Comparison of ENCODE assay signal across 33 cellular contexts in the genomic region with DNA sequence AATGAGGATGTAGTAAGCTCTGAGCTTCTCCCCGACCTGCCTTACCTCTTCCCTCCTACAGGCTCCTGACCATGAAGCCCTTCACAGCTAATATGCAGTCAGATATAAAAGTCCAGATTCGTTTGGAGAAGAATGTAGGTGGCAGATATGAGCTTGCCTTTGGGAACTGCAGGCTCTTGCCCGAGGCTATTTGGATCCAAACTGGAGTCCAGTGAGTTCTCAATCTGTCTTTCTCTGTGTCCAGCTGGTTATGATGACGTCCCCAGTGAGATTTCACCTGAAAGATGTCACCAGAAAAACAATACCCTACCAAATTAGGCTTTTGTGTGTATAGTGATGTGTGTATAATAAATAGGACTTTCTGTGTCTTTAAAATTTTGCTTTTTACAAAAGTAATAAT. TPM values are rescaled to one million over a fixed set of nuclear protein-coding genes. Genes with fewer than 3 reads are reported as not detected.
"Had no signal": no experiment of that assay in that cellular context is flagged by ENCODE, and none has a peak within 500 bp of the region (broad histone marks: within the 10 kb centered on the region; RNA-seq: fewer than 3 reads in every experiment).

No MANE protein-coding gene starts in this region.

- H3K36me3 Mint-ChIP-seq: mesothelial cell of epicardium, naive B cell had no signal

- H3K9me3 ChIP-seq: colonic mucosa, esophagus squamous epithelium, gastrocnemius medialis, heart right ventricle, left lung, lower lobe of right lung, mucosa of descending colon had no signal

- H3K27me3 ChIP-seq: colonic mucosa, gastrocnemius medialis had no signal

- H3K4me1 ChIP-seq: colonic mucosa, esophagus squamous epithelium, gastrocnemius medialis, heart right ventricle, left lung, lower lobe of right lung had no signal

- H3K36me3 ChIP-seq: colonic mucosa, esophagus squamous epithelium, gastrocnemius medialis, heart right ventricle, left lung, lower lobe of right lung had no signal

- H3K9me3 Mint-ChIP-seq: dendritic cell treated with granulocyte-macrophage colony-stimulating factor and Interleukin-4, amounts not matched to agents 40 ng/mL and 50 ng/mL, for 4 days; effector memory CD8-positive, alpha-beta T cell; endodermal cell; mesothelial cell of epicardium had no signal

- DNase-seq: colonic mucosa; cortex of kidney; effector CD8-positive, alpha-beta T cell; effector memory CD8-positive, alpha-beta T cell; endodermal cell; erythroblast; esophagus squamous epithelium; foreskin fibroblast; foreskin melanocyte; gastrocnemius medialis; glutamatergic neuron; head of caudate nucleus; heart right ventricle; hippocampal formation; left cardiac atrium; left lung; left ventricle myocardium superior; lower lobe of right lung; mesenchymal stem cell; mucosa of descending colon; naive B cell had no signal

- ATAC-seq: effector memory CD8-positive, alpha-beta T cell; esophagus mucosa; gastrocnemius medialis; heart right ventricle; left cardiac atrium; left lung; left ventricle myocardium superior; lower lobe of right lung; mucosa of descending colon had no signal

- H3K4me3 Mint-ChIP-seq: dendritic cell treated with granulocyte-macrophage colony-stimulating factor and Interleukin-4, amounts not matched to agents 40 ng/mL and 50 ng/mL, for 4 days; effector memory CD8-positive, alpha-beta T cell; endodermal cell; mesothelial cell of epicardium; naive B cell had no signal

- H3K4me3 ChIP-seq: colonic mucosa, esophagus squamous epithelium, gastrocnemius medialis, heart right ventricle, left lung, lower lobe of right lung, mucosa of descending colon had no signal

- H3K27ac Mint-ChIP-seq: dendritic cell treated with granulocyte-macrophage colony-stimulating factor and Interleukin-4, amounts not matched to agents 40 ng/mL and 50 ng/mL, for 4 days; effector memory CD8-positive, alpha-beta T cell; endodermal cell; mesothelial cell of epicardium; naive B cell had no signal

- H3K27ac ChIP-seq: colonic mucosa, epithelial cell of prostate, esophagus squamous epithelium, gastrocnemius medialis, heart right ventricle, left lung, lower lobe of right lung had no signal

- H3K4me1 Mint-ChIP-seq: endodermal cell, mesothelial cell of epicardium, naive B cell had no signal

RNA-seq across cellular contexts. Expression of a gene that starts 14.7 kb away (rescaled TPM):
- total RNA-seq: colonic mucosa, dermis microvascular lymphatic vessel endothelial cell, endodermal cell, esophagus mucosa, esophagus squamous epithelium, gastrocnemius medialis, glomerular endothelial cell, heart right ventricle, kidney epithelial cell, left cardiac atrium, left lung, left ventricle myocardium superior, lower leg skin, lower lobe of right lung, lung microvascular endothelial cell, mesenteric fat pad, mesothelial cell of epicardium, mucosa of descending colon, myocyte had no signal
- polyA plus RNA-seq: heart right ventricle, keratinocyte had no signal

RNA-seq across cellular contexts. Expression of a gene that starts 33.3 kb away (rescaled TPM):
- total RNA-seq: colonic mucosa, dermis microvascular lymphatic vessel endothelial cell, esophagus mucosa, esophagus squamous epithelium, gastrocnemius medialis, glomerular endothelial cell, heart right ventricle, kidney epithelial cell, left cardiac atrium, left ventricle myocardium superior, lower leg skin, lung microvascular endothelial cell, mesenteric fat pad, mesothelial cell of epicardium, mucosa of descending colon, myocyte had no signal
- polyA plus RNA-seq: heart right ventricle, keratinocyte had no signal

RNA-seq across cellular contexts. Expression of a gene that starts 34.5 kb away (rescaled TPM):
- total RNA-seq: colonic mucosa, dermis microvascular lymphatic vessel endothelial cell, endodermal cell, esophagus mucosa, esophagus squamous epithelium, gastrocnemius medialis, glomerular endothelial cell, heart right ventricle, kidney epithelial cell, left cardiac atrium, left lung, left ventricle myocardium superior, lower leg skin, lower lobe of right lung, lung microvascular endothelial cell, mesenteric fat pad, mesothelial cell of epicardium, mucosa of descending colon, myocyte had no signal
- polyA plus RNA-seq: heart right ventricle, keratinocyte had no signal
